ENCODE assay signal across 19 cellular contexts in genomic region chr6:16625319-16626240, GRCh38.
DNase-seq lines count a peak whose midpoint lies in the region; ATAC-seq and TF ChIP-seq lines count a peak whose summit lies in the region.
"Had no signal": no experiment of that assay in that cellular context is flagged by ENCODE, and none has a peak within 500 bp of the region (broad histone marks: within the 10 kb centered on the region; RNA-seq: fewer than 3 reads in every experiment).

No MANE protein-coding gene starts in this region.

- no peaks in the 10 kb centered on the region for H3K9me3 Mint-ChIP-seq in activated naive CD8-positive, alpha-beta T cell (ENCODE audit: low read depth)
- peaks cover 5% of the 10 kb centered on the region for H3K9me3 Mint-ChIP-seq in activated naive CD8-positive, alpha-beta T cell treated with anti-CD3 and anti-CD28 coated beads for 36 hours
- H3K9me3 Mint-ChIP-seq in chondrocyte (ENCODE audit: low read depth): peaks cover 4% of the 10 kb centered on the region

- peaks cover 9% of the 10 kb centered on the region for H3K36me3 Mint-ChIP-seq in activated naive CD8-positive, alpha-beta T cell
- H3K36me3 Mint-ChIP-seq in activated naive CD8-positive, alpha-beta T cell treated with anti-CD3 and anti-CD28 coated beads for 36 hours: peaks cover 28% of the 10 kb centered on the region
- peaks cover 5% of the 10 kb centered on the region for H3K36me3 Mint-ChIP-seq in chondrocyte (ENCODE audit: low read depth)

- H3K4me1 Mint-ChIP-seq in activated naive CD8-positive, alpha-beta T cell (ENCODE audit: low read depth): peaks cover 16% of the 10 kb centered on the region
- H3K4me1 Mint-ChIP-seq in activated naive CD8-positive, alpha-beta T cell treated with anti-CD3 and anti-CD28 coated beads for 36 hours: peaks cover 6% of the 10 kb centered on the region
- H3K4me1 Mint-ChIP-seq in chondrocyte (ENCODE audit: low read depth): peaks cover 59% of the 10 kb centered on the region

- H3K27ac Mint-ChIP-seq in activated naive CD8-positive, alpha-beta T cell: peak overlapping the region; percentile 10
- no peak overlapping the region for H3K27ac Mint-ChIP-seq in activated naive CD8-positive, alpha-beta T cell treated with anti-CD3 and anti-CD28 coated beads for 36 hours
- peak overlapping the region; percentile 74 for H3K27ac Mint-ChIP-seq in chondrocyte (ENCODE audit: unreplicated experiment)
- H3K27ac Mint-ChIP-seq: activated CD8-positive, alpha-beta T cell treated with anti-CD3 and anti-CD28 coated beads, Interleukin-2, amount 10 ng/mL, durations not matched to agents 7 days and 5 days had no signal

- no peak for ATAC-seq in HG02798 (IDR thresholded peaks at IDR 0.05; ENCODE audit: poor library complexity, unreplicated experiment)
- ATAC-seq: activated CD8-positive, alpha-beta T cell treated with anti-CD3 and anti-CD28 coated beads, Interleukin-2, amount 10 ng/mL, durations not matched to agents 7 days and 5 days; body of pancreas; HCT116 had no signal

- no peaks in the 10 kb centered on the region for H3K27me3 Mint-ChIP-seq in activated naive CD8-positive, alpha-beta T cell
- no peaks in the 10 kb centered on the region for H3K27me3 Mint-ChIP-seq in activated naive CD8-positive, alpha-beta T cell treated with anti-CD3 and anti-CD28 coated beads for 36 hours
- no peaks in the 10 kb centered on the region for H3K27me3 Mint-ChIP-seq in chondrocyte (ENCODE audit: low read depth)

- H3K4me3 Mint-ChIP-seq in activated naive CD8-positive, alpha-beta T cell: no peak overlapping the region
- H3K4me3 Mint-ChIP-seq in activated naive CD8-positive, alpha-beta T cell treated with anti-CD3 and anti-CD28 coated beads for 36 hours: no peak overlapping the region
- H3K4me3 Mint-ChIP-seq in chondrocyte (ENCODE audit: unreplicated experiment): no peak overlapping the region
- H3K4me3 Mint-ChIP-seq: activated CD8-positive, alpha-beta T cell treated with anti-CD3 and anti-CD28 coated beads, Interleukin-2, amount 10 ng/mL, durations not matched to agents 7 days and 5 days had no signal

- no peak for DNase-seq in activated naive CD8-positive, alpha-beta T cell treated with anti-CD3 and anti-CD28 coated beads for 36 hours
- DNase-seq in NCI-H748 treated with DMSO at 0.1 percent for 48 hours (lab: John Stamatoyannopoulos, UW) (peak; percentile 86), chondrocyte (ENCODE audit: low spot score) (no peak), NCI-H2227 treated with DMSO at 0.1 percent for 48 hours (lab: John Stamatoyannopoulos, UW) (no peak)
- DNase-seq in stimulated activated CD4-positive, alpha-beta T cell treated with anti-CD3 and anti-CD28 coated beads, Interleukin-2, amount 100 ng/mL, for 24 hours: no peak
- no peak for DNase-seq in activated CD4-positive, alpha-beta T cell treated with anti-CD3 and anti-CD28 coated beads, Interleukin-2, amount 50 U/mL, for 48 hours
- DNase-seq: activated CD8-positive, alpha-beta T cell treated with anti-CD3 and anti-CD28 coated beads, Interleukin-2, amount 10 ng/mL, durations not matched to agents 7 days and 5 days; activated effector memory CD4-positive, alpha-beta T cell treated with Interleukin-2 at 50 U/mL for 16 hours; Calu3; effector CD8-positive, alpha-beta T cell; NCI-H1048; NCI-H510A; SHP77; small intestine; T1000 had no signal

- TF ChIP-seq CTCF in chondrocyte (IDR thresholded peaks at IDR 0.05): no peak
